Comparison of ENCODE assay signal across 24 cellular contexts in the genomic region with DNA sequence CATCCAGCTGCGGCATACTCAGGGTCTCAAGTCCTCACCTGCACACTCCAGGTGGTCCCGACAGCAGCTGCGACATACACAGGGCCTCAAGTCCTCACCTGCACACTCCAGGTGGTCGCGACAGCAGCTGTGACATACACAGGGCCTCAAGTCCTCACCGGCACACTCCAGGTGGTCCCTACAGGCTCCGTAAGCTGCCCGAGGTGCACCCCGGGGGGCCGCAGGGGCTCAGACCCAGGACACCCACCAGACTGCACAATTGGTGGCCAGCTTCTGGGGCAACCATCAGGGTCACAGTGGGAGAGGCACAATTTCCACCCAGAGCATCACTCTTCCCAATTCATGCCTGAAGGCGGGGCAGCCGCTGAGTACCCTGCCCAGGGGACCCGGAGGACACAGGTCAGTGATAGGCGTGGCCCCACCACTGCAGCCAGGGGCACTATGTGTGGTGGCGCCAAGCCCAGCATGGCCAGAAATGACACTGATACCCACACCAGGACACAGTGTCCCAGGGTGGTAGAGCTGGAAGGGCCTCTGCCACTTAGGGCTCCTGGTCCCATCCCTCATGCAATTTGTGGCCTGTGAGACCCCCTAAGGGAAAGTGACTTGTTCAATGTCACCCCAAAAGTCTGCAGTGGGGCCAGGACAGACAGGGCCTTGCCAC. TPM values are rescaled to one million over a fixed set of nuclear protein-coding genes. Genes with fewer than 3 reads are reported as not detected.
DNase-seq lines count a peak whose midpoint lies in the region; ATAC-seq, FAIRE-seq and TF ChIP-seq lines count a peak whose summit lies in the region.
"Had no signal": no experiment of that assay in that cellular context is flagged by ENCODE, and none has a peak within 500 bp of the region (broad histone marks: within the 10 kb centered on the region; RNA-seq: fewer than 3 reads in every experiment).

No MANE protein-coding gene starts in this region.

- no peak overlapping the region for H4K91ac ChIP-seq in neuronal stem cell (ENCODE audit: low read depth, low read length, poor library complexity)

- no peak overlapping the region for H2BK5ac ChIP-seq in neuronal stem cell (ENCODE audit: low read length)

- DNase-seq in NCI-H2171 treated with DMSO at 0.1 percent for 48 hours (lab: John Stamatoyannopoulos, UW), result peak; percentile 6
- no peak for DNase-seq in NCI-H2171 (lab: John Stamatoyannopoulos, UW)
- no peak for DNase-seq in A549 (ENCODE audit: low read depth in 1 of 2, low spot score in 1 of 2)
- DNase-seq in neuronal stem cell (ENCODE audit: low spot score), result no peak
- no peak for DNase-seq in GM23338 (ENCODE audit: low spot score)
- DNase-seq in NCI-H146 (lab: John Stamatoyannopoulos, UW), result no peak
- DNase-seq: ACHN; AML-193; BE2C; CD4-positive, alpha-beta T cell; CD8-positive, alpha-beta memory T cell; DMS153; DND-41; H7; HCEC 1CT had no signal

- no peak overlapping the region for H2BK120ac ChIP-seq in neuronal stem cell (ENCODE audit: low read depth, low read length)

- H3K9ac ChIP-seq in neuronal stem cell (ENCODE audit: low read depth, low read length, poor library complexity), result no peak overlapping the region
- H3K9ac ChIP-seq: BLaER1 treated with 17β-estradiol and CSF1 and Interleukin-3, amounts not matched to agents 10 nM and 100 nM had no signal

- H3K4me1 Mint-ChIP-seq in IgD-negative memory B cell (no peaks in the 10 kb centered on the region), GM23338 (no peaks in the 10 kb centered on the region)
- H3K4me1 Mint-ChIP-seq: CD14-positive monocyte; CD8-positive, alpha-beta memory T cell had no signal

- H4K20me1 ChIP-seq in GM23338 (replicated peaks; ENCODE audit: insufficient read depth), result no peaks in the 10 kb centered on the region

- no peaks in the 10 kb centered on the region for H3K79me2 ChIP-seq in GM23338 (replicated peaks; ENCODE audit: insufficient read depth)

- TF ChIP-seq RAD21 in A549 (conservative IDR thresholded peaks at IDR 0.05 in 1 of 2, IDR thresholded peaks at IDR 0.05 in 1 of 2), result no peak

- no peaks in the 10 kb centered on the region for H3F3A ChIP-seq in GM23338 (replicated peaks; ENCODE audit: low read depth)

- H3K18ac ChIP-seq in neuronal stem cell (ENCODE audit: low read length), result no peak overlapping the region

- peaks cover 9% of the 10 kb centered on the region for H3K27me3 Mint-ChIP-seq in IgD-negative memory B cell
- H3K27me3 Mint-ChIP-seq in GM23338 (ENCODE audit: insufficient read depth, low read depth, poor library complexity), result peaks cover 9% of the 10 kb centered on the region
- H3K27me3 Mint-ChIP-seq: CD4-positive, alpha-beta T cell had no signal

- no peak overlapping the region for H3K4me3 ChIP-seq in A549
- no peak overlapping the region for H3K4me3 ChIP-seq in neuronal stem cell (ENCODE audit: low read length in 2 of 2)
- H3K4me3 ChIP-seq in GM23338, result no peak overlapping the region
- H3K4me3 ChIP-seq: BLaER1 treated with 17β-estradiol and CSF1 and Interleukin-3, amounts not matched to agents 10 nM and 100 nM had no signal

- ATAC-seq in A549 (no peak), esophagus mucosa (no peak), GM23338 (no peak)

- H3K36me3 ChIP-seq in neuronal stem cell (replicated peaks in 1 of 2; ENCODE audit: control insufficient read depth in 2 of 2, insufficient read depth in 2 of 2, low read length in 2 of 2) (peaks cover 0 to 2% of the 10 kb centered on the region in 2 donors), GM23338 (ENCODE audit: insufficient read depth) (no peaks in the 10 kb centered on the region)
- H3K36me3 ChIP-seq: BE2C; BLaER1 treated with 17β-estradiol and CSF1 and Interleukin-3, amounts not matched to agents 10 nM and 100 nM had no signal

- H2AFZ ChIP-seq in neuronal stem cell (ENCODE audit: low read length), result no peak overlapping the region
- H2AFZ ChIP-seq in GM23338, result no peak overlapping the region

- H3K9me3 Mint-ChIP-seq in IgD-negative memory B cell, result peaks cover 0 to 2% (median 0%) of the 10 kb centered on the region in 3 donors
- peaks cover 15% of the 10 kb centered on the region for H3K9me3 Mint-ChIP-seq in GM23338
- H3K9me3 Mint-ChIP-seq: CD4-positive, alpha-beta T cell; CD8-positive, alpha-beta memory T cell had no signal

- no peak overlapping the region for H4K8ac ChIP-seq in neuronal stem cell (ENCODE audit: low read depth, low read length)

- TF ChIP-seq POLR2A in A549 (IDR thresholded peaks at IDR 0.05; ENCODE audit: low read length), result no peak

- TF ChIP-seq CTCF in A549 (IDR thresholded peaks at IDR 0.05) (no peak), GM23338 (conservative IDR thresholded peaks at IDR 0.05; ENCODE audit: low read depth in 2 of 2) (no peak)

- FAIRE-seq in A549 (lab: Jason Lieb, UNC), result no peak
- FAIRE-seq: A204.1, G401.6, GM12892, H1 had no signal

- POLR2A ChIA-PET in A549 (lab: Yijun Ruan, JAX), result no interaction called here

- no peak overlapping the region for H3K23ac ChIP-seq in neuronal stem cell (ENCODE audit: low read depth, low read length, poor library complexity)

- peak overlapping the region; percentile 49 for H2BK15ac ChIP-seq in neuronal stem cell (ENCODE audit: low read length)

- no peaks in the 10 kb centered on the region for H3K79me1 ChIP-seq in neuronal stem cell (ENCODE audit: low read depth, low read length)

- peak overlapping the region; percentile 74 for H2AK5ac ChIP-seq in neuronal stem cell (ENCODE audit: low read depth, low read length)

- peak overlapping the region; percentile 84 for H3K14ac ChIP-seq in neuronal stem cell (ENCODE audit: low read length)

- peaks cover 5% of the 10 kb centered on the region; the same call in 2 of the 3 replicates for H3K9me3 ChIP-seq in A549
- peaks cover 0 to 4% of the 10 kb centered on the region in 2 donors for H3K9me3 ChIP-seq in neuronal stem cell (replicated peaks in 1 of 2; ENCODE audit: control insufficient read depth in 2 of 2, insufficient read depth in 1 of 2, low read depth in 1 of 2, low read length in 2 of 2)
- H3K9me3 ChIP-seq: BE2C had no signal

- no peak overlapping the region for H3K4me2 ChIP-seq in A549
- no peak overlapping the region for H3K4me2 ChIP-seq in neuronal stem cell (ENCODE audit: insufficient read depth, low read length, poor library complexity, severe bottlenecking)
- no peak overlapping the region for H3K4me2 ChIP-seq in GM23338

- H3K4me3 Mint-ChIP-seq in IgD-negative memory B cell, result no peak overlapping the region
- no peak overlapping the region for H3K4me3 Mint-ChIP-seq in GM23338
- H3K4me3 Mint-ChIP-seq: CD14-positive monocyte; CD4-positive, alpha-beta T cell; CD8-positive, alpha-beta memory T cell had no signal

- H3K4ac ChIP-seq in neuronal stem cell (ENCODE audit: low read length), result no peak overlapping the region

- H3K27ac Mint-ChIP-seq in IgD-negative memory B cell, result peak overlapping the region in 2 of 3 donors; percentile 63 to 73
- no peak overlapping the region for H3K27ac Mint-ChIP-seq in GM23338
- H3K27ac Mint-ChIP-seq: CD14-positive monocyte; CD4-positive, alpha-beta T cell; CD8-positive, alpha-beta memory T cell had no signal

- H3K27ac ChIP-seq in A549, result peak overlapping the region; percentile 42 to 99; a peak in 3 of 6 replicates
- H3K27ac ChIP-seq in neuronal stem cell (replicated peaks; ENCODE audit: low read length), result no peak overlapping the region
- no peak overlapping the region for H3K27ac ChIP-seq in GM23338 (ENCODE audit: low read depth)
- H3K27ac ChIP-seq: 22Rv1 had no signal

- CTCF ChIA-PET in A549 (lab: Yijun Ruan, JAX), result interaction anchor here (0.7 to 1.2 kb wide), 2 partner anchors 9 to 58 kb away, joined by 3 read pairs; partner anchors contain the start of gene ZNF469

- no peaks in the 10 kb centered on the region for H3K36me3 Mint-ChIP-seq in IgD-negative memory B cell
- H3K36me3 Mint-ChIP-seq in GM23338 (ENCODE audit: low read depth), result no peaks in the 10 kb centered on the region; the same call in 2 of the 3 replicates
- H3K36me3 Mint-ChIP-seq: CD14-positive monocyte had no signal

- WGBS in A549 (ENCODE audit: missing lambda C conversion rate), result 90% methylated on average over 12 of the region's 15 CpGs
- WGBS in neuronal stem cell (ENCODE audit: extremely low coverage in 2 of 2, insufficient read length in 2 of 2, insufficient replicate concordance in 1 of 2), 2 donors, result no CpG with 5 or more reads among the region's 15 CpGs

- no peaks in the 10 kb centered on the region for H3K9me2 ChIP-seq in GM23338 (ENCODE audit: insufficient read depth)

- H3K27me3 ChIP-seq in neuronal stem cell (ENCODE audit: control insufficient read depth in 3 of 3, insufficient read depth in 3 of 3, low read depth in 1 of 3, low read length in 3 of 3) (peaks cover 0 to 6% (median 1%) of the 10 kb centered on the region in 3 experiments), GM23338 (ENCODE audit: insufficient read depth) (no peaks in the 10 kb centered on the region)
- H3K27me3 ChIP-seq: BE2C; BLaER1 treated with 17β-estradiol and CSF1 and Interleukin-3, amounts not matched to agents 10 nM and 100 nM had no signal

- no peak for TF ChIP-seq EP300 in A549 (IDR thresholded peaks at IDR 0.05)

- H3K4me1 ChIP-seq in A549 (0 out of 3 replicates have a peak, but pooled peaks cover 3% of the 10 kb centered on the region), neuronal stem cell (ENCODE audit: control insufficient read depth in 2 of 2, insufficient read depth in 1 of 2, low read depth in 1 of 2, low read length in 2 of 2) (no peaks in the 10 kb centered on the region), GM23338 (ENCODE audit: insufficient read depth) (no peaks in the 10 kb centered on the region)
- H3K4me1 ChIP-seq: BE2C had no signal

- no peak overlapping the region for H2BK12ac ChIP-seq in neuronal stem cell (ENCODE audit: low read length)

TF ChIP-seq in A549, 52 proteins besides CTCF, POLR2A, EP300 and RAD21:
- TF ChIP-seq FOSL2 (IDR thresholded peaks at IDR 0.05) (no peak), FOSL2 (CRISPR knock-in tag; IDR thresholded peaks at IDR 0.05) (no peak)

TF ChIP-seq in GM23338, 12 proteins besides CTCF, POLR2A, EP300 and RAD21 (continues in another document):
- no peak for TF ChIP-seq ZNF114 (CRISPR knock-in tag; IDR thresholded peaks at IDR 0.05)
- no peak for TF ChIP-seq NANOG (IDR thresholded peaks at IDR 0.05; ENCODE audit: borderline replicate concordance)

RNA-seq across cellular contexts. Expression of gene ZNF469, which starts 57.5 kb away (rescaled TPM):
- polyA plus RNA-seq in A549 (2011; rRNA removed) (0.47 and 0.78 TPM in 2 replicates), A549 (2017; fragmentation: RNase III; extraction: RNeasy Plus Mini Kit Qiagen cat#74134 plus additional on column Dnase treatment) (4.1 to 4.5 TPM (median 4.4 TPM) in 3 replicates), IgD-negative memory B cell (0.26 TPM), GM23338 (2016; fragmentation: Nextera tagmentation; extraction: Ambion mirVana) (0.23 and 0.26 TPM in 2 replicates)
- polyA plus RNA-seq in A549 (2012; cell fraction: cytosol; rRNA removed), result 1.4 and 2.2 TPM in 2 replicates
- polyA plus RNA-seq in A549 (2012; cell fraction: nucleus; rRNA removed), result 11.5 and 14.7 TPM in 2 replicates
- 0.83 and 0.97 TPM in 2 replicates for polyA minus RNA-seq in A549 (2011; rRNA and poly(A)+ RNA removed)
- polyA plus RNA-seq in neuronal stem cell (2013, experiment 1 of 2), result 0.26 TPM
- polyA plus RNA-seq in neuronal stem cell (2013, experiment 2 of 2), result 0.29 TPM
- total RNA-seq in esophagus mucosa, result 0.24 TPM
- total RNA-seq in GM23338 (2014; rRNA removed; shearing (Covaris generic)), result 1.4 and 1.9 TPM in 2 replicates

Comparison
In these comparisons a context has a peak if more than half of its experiments do, and no peak if none do; other contexts are left out.
1. H3K27ac ChIP-seq: peak in A549 (2 of 2); none in neuronal stem cell (single experiment) and GM23338 (single experiment).